25 cellular contexts compared by ENCODE assay signal in genomic region chr19:35317464-35318043, GRCh38. TPM values are rescaled to one million over a fixed set of nuclear protein-coding genes. Genes with fewer than 3 reads are reported as not detected.
DNase-seq lines count a peak whose midpoint lies in the region; ATAC-seq and TF ChIP-seq lines count a peak whose summit lies in the region.
"Had no signal": no experiment of that assay in that cellular context is flagged by ENCODE, and none has a peak within 500 bp of the region (broad histone marks: within the 10 kb centered on the region; RNA-seq: fewer than 3 reads in every experiment).

No MANE protein-coding gene starts in this region.

- H3K4me1 ChIP-seq in BLaER1 = peaks cover 98% of the 10 kb centered on the region
- peaks cover 13% of the 10 kb centered on the region for H3K4me1 ChIP-seq in suprapubic skin
- H3K4me1 ChIP-seq: HAP-1, SJCRH30 had no signal

- intact Hi-C loops in dorsolateral prefrontal cortex (cut with DNase I) = no loop called here

- no peak for DNase-seq in dorsolateral prefrontal cortex
- no peak for DNase-seq in nephron progenitor cell
- DNase-seq in suprapubic skin (ENCODE audit: low spot score in 2 of 2) = no peak
- DNase-seq: activated CD4-positive, alpha-beta T cell treated with anti-CD3 and anti-CD28 coated beads for 4 hours; activated CD8-positive, alpha-beta memory T cell treated with anti-CD3 and anti-CD28 coated beads, Interleukin-2, amount 50 U/mL, for 48 hours; activated naive CD4-positive, alpha-beta T cell; CD4-positive, alpha-beta T cell; effector memory CD4-positive, alpha-beta T cell; Kasumi-1; mammary epithelial cell; NCI-H1105 treated with DMSO at 0.1 percent for 48 hours; NCI-H2107; NCI-H526; SJCRH30; trophoblast cell had no signal

- H3K36me3 ChIP-seq in BLaER1 (no peaks in the 10 kb centered on the region), suprapubic skin (no peaks in the 10 kb centered on the region)
- H3K36me3 ChIP-seq: HAP-1, heart left ventricle, SJCRH30 had no signal

- H3K4me2 ChIP-seq in BLaER1 = peak overlapping the region; percentile 95

- H3K27me3 ChIP-seq in BLaER1 = no peaks in the 10 kb centered on the region
- H3K27me3 ChIP-seq in dorsolateral prefrontal cortex = no peaks in the 10 kb centered on the region
- H3K27me3 ChIP-seq in suprapubic skin = no peaks in the 10 kb centered on the region
- H3K27me3 ChIP-seq: SJCRH30 had no signal

- no peak for ATAC-seq in HG02759 (IDR thresholded peaks at IDR 0.05; ENCODE audit: unreplicated experiment)
- no peak for ATAC-seq in HG03095 (IDR thresholded peaks at IDR 0.05; ENCODE audit: unreplicated experiment)
- ATAC-seq in HG03175 (IDR thresholded peaks at IDR 0.05; ENCODE audit: unreplicated experiment) = no peak
- ATAC-seq: heart left ventricle had no signal

- 78% methylated on average over 7 of the region's 7 CpGs for WGBS in suprapubic skin

- peak overlapping the region in 3 of 4 donors; percentile 15 to 76 (median 73) for H3K4me3 Mint-ChIP-seq in IgD-negative memory B cell
- peak overlapping the region; percentile 16 for H3K4me3 Mint-ChIP-seq in nephron progenitor cell
- H3K4me3 Mint-ChIP-seq: CD4-positive, alpha-beta T cell had no signal

- no peaks in the 10 kb centered on the region for H3K36me3 Mint-ChIP-seq in IgD-negative memory B cell
- no peaks in the 10 kb centered on the region for H3K36me3 Mint-ChIP-seq in nephron progenitor cell (ENCODE audit: low read depth)

- H4K20me1 ChIP-seq in BLaER1 = no peaks in the 10 kb centered on the region

- H3K9me3 Mint-ChIP-seq in IgD-negative memory B cell (no peaks in the 10 kb centered on the region), nephron progenitor cell (peaks cover 9% of the 10 kb centered on the region)
- H3K9me3 Mint-ChIP-seq: CD4-positive, alpha-beta T cell had no signal

- no peak for TF ChIP-seq EP300 in suprapubic skin (IDR thresholded peaks at IDR 0.05)

- H3K9me3 ChIP-seq in BLaER1 (peaks cover 9% of the 10 kb centered on the region), suprapubic skin (no peaks in the 10 kb centered on the region)
- H3K9me3 ChIP-seq: HAP-1, SJCRH30 had no signal

- H3K27me3 Mint-ChIP-seq in IgD-negative memory B cell (no peaks in the 10 kb centered on the region), nephron progenitor cell (ENCODE audit: low read depth, poor library complexity) (no peaks in the 10 kb centered on the region)
- H3K27me3 Mint-ChIP-seq: CD4-positive, alpha-beta T cell had no signal

- no peak for TF ChIP-seq CTCF in dorsolateral prefrontal cortex (IDR thresholded peaks at IDR 0.05 in 54 of 56, conservative IDR thresholded peaks at IDR 0.05 in 2 of 56; ENCODE audit: low read depth in 1 of 56, partially characterized antibody in 56 of 56)
- TF ChIP-seq CTCF in nephron progenitor cell (IDR thresholded peaks at IDR 0.05) = no peak
- no peak for TF ChIP-seq CTCF in suprapubic skin (IDR thresholded peaks at IDR 0.05)

- H3K4me1 Mint-ChIP-seq in IgD-negative memory B cell = peaks cover 39 to 51% (median 41%) of the 10 kb centered on the region in 3 donors
- peaks cover 80% of the 10 kb centered on the region for H3K4me1 Mint-ChIP-seq in nephron progenitor cell

- peak overlapping the region; percentile 79 for H3K9ac ChIP-seq in BLaER1

- TF ChIP-seq POLR2A in suprapubic skin (IDR thresholded peaks at IDR 0.05) = no peak

- no peak overlapping the region for H3K4me3 ChIP-seq in BLaER1
- H3K4me3 ChIP-seq in dorsolateral prefrontal cortex = no peak overlapping the region
- H3K4me3 ChIP-seq in suprapubic skin = no peak overlapping the region
- H3K4me3 ChIP-seq: HAP-1, heart left ventricle, SJCRH30 had no signal

- H3K27ac ChIP-seq in BLaER1 (peak overlapping the region; percentile 97), dorsolateral prefrontal cortex (peak overlapping the region in 48 of 59 donors; percentile 5 to 98 (median 89)), suprapubic skin (no peak overlapping the region)
- H3K27ac ChIP-seq: SJCRH30 had no signal

- H3K27ac Mint-ChIP-seq in IgD-negative memory B cell = peak overlapping the region in 1 of 3 donors; percentile 75
- H3K27ac Mint-ChIP-seq in nephron progenitor cell = peak overlapping the region; percentile 98
- H3K27ac Mint-ChIP-seq: CD4-positive, alpha-beta T cell had no signal

RNA-seq across cellular contexts. Expression of gene CD22, which starts 11.4 kb away (rescaled TPM):
- polyA plus RNA-seq in IgD-negative memory B cell = 494 TPM
- total RNA-seq in dorsolateral prefrontal cortex (100 to 1,000 TPM in 47 of 120 experiments, 10 to 100 TPM in 73; 17.2 to 416 (median 84.9) TPM), suprapubic skin (not detected)
- total RNA-seq: Daoy had no signal
- polyA plus RNA-seq: neural cell had no signal

RNA-seq across cellular contexts. Expression of gene MAG, which starts 25.6 kb away (rescaled TPM):
- 0.25 TPM for polyA plus RNA-seq in IgD-negative memory B cell
- total RNA-seq in dorsolateral prefrontal cortex (1,000 to 10,000 TPM in 1 of 120 experiments, 100 to 1,000 TPM in 101, 10 to 100 TPM in 18; 27.9 to 1,472 (median 249) TPM), suprapubic skin (not detected)
- total RNA-seq: CD4-positive, alpha-beta T cell; Daoy; HT-29; mammary epithelial cell had no signal
- polyA plus RNA-seq: mammary epithelial cell, neural cell had no signal

RNA-seq across cellular contexts. Expression of gene FFAR1, which starts 30.1 kb away (rescaled TPM):
- 0.24 TPM for polyA plus RNA-seq in IgD-negative memory B cell
- 1 to 10 TPM in 46 of 120 experiments, under 1 TPM in 60, not detected in 14; 0.19 to 4.1 (median 0.92) TPM for total RNA-seq in dorsolateral prefrontal cortex
- not detected for total RNA-seq in suprapubic skin
- total RNA-seq: CD4-positive, alpha-beta T cell; Daoy; heart left ventricle; HT-29; mammary epithelial cell; SJCRH30 had no signal
- polyA plus RNA-seq: heart left ventricle, mammary epithelial cell, neural cell had no signal

RNA-seq across cellular contexts. Expression of gene HAMP, which starts 35.2 kb away (rescaled TPM):
- not detected for polyA plus RNA-seq in IgD-negative memory B cell
- total RNA-seq in dorsolateral prefrontal cortex (10 to 100 TPM in 42 of 120 experiments, 1 to 10 TPM in 68, under 1 TPM in 3, not detected in 7; 0.82 to 44.5 (median 6.7) TPM), suprapubic skin (1 to 10 TPM in 2 of 4 donors, not detected in 2; 1.4 to 1.5 TPM)
- total RNA-seq: Daoy had no signal
- polyA plus RNA-seq: mammary epithelial cell, neural cell had no signal

RNA-seq across cellular contexts. Expression of gene FFAR3, which starts 40.7 kb away (rescaled TPM):
- not detected for polyA plus RNA-seq in IgD-negative memory B cell
- total RNA-seq in dorsolateral prefrontal cortex (1 to 10 TPM in 3 of 120 experiments, under 1 TPM in 45, not detected in 72; 0.20 to 1.5 (median 0.42) TPM), suprapubic skin (not detected)
- total RNA-seq: CD4-positive, alpha-beta T cell; Daoy; HT-29; mammary epithelial cell; SJCRH30 had no signal
- polyA plus RNA-seq: mammary epithelial cell, neural cell had no signal

Comparison
In these comparisons a context has a peak if more than half of its experiments do, and no peak if none do; other contexts are left out.
1. RNA of gene CD22, which starts 11.4 kb away (total RNA-seq): 17.2 to 416 TPM in dorsolateral prefrontal cortex; not detected in suprapubic skin; every median in the first group is over 10 times any median in the second.
2. RNA of gene MAG, which starts 25.6 kb away (total RNA-seq): 27.9 to 1,472 TPM in dorsolateral prefrontal cortex; not detected in suprapubic skin; every median in the first group is over 10 times any median in the second.